8 cellular contexts compared by ENCODE assay signal in genomic region chr1:157992031-157992568, GRCh38. TPM values are rescaled to one million over a fixed set of nuclear protein-coding genes. Genes with fewer than 3 reads are reported as not detected.
DNase-seq lines count a peak whose midpoint lies in the region; ATAC-seq and TF ChIP-seq lines count a peak whose summit lies in the region.

No MANE protein-coding gene starts in this region.

- TF ChIP-seq CTCF in HFFc6 (IDR thresholded peaks at IDR 0.05), result peak; percentile 93

- H3K27ac Mint-ChIP-seq in HFFc6, result peak overlapping the region; percentile 0; the same call in 1 of the 2 replicates
- H3K27ac Mint-ChIP-seq in activated naive CD8-positive, alpha-beta T cell treated with anti-CD3 and anti-CD28 coated beads for 36 hours, result no peak overlapping the region

- DNase-seq in COLO829 (ENCODE audit: low spot score) (peak; percentile 72), HFFc6 (peak; percentile 62), left cardiac atrium (peak; percentile 78), putamen (ENCODE audit: low spot score) (peak; percentile 52)
- DNase-seq in activated naive CD8-positive, alpha-beta T cell treated with anti-CD3 and anti-CD28 coated beads for 36 hours, result peak; percentile 39

- H3K4me1 Mint-ChIP-seq in HFFc6 (ENCODE audit: low read depth), result peaks cover 63% of the 10 kb centered on the region
- peaks cover 6% of the 10 kb centered on the region for H3K4me1 Mint-ChIP-seq in activated naive CD8-positive, alpha-beta T cell treated with anti-CD3 and anti-CD28 coated beads for 36 hours

- peaks cover 8% of the 10 kb centered on the region for H3K27me3 Mint-ChIP-seq in HFFc6 (ENCODE audit: insufficient read depth)
- H3K27me3 Mint-ChIP-seq in activated naive CD8-positive, alpha-beta T cell treated with anti-CD3 and anti-CD28 coated beads for 36 hours, result peaks cover 51% of the 10 kb centered on the region

- peak; percentile 46 to 65 for ATAC-seq in left cardiac atrium
- no peak for ATAC-seq in HG02642 (IDR thresholded peaks at IDR 0.05; ENCODE audit: poor library complexity, unreplicated experiment)
- no peak for ATAC-seq in HG02970 (IDR thresholded peaks at IDR 0.05; ENCODE audit: low FRiP score, unreplicated experiment)

- intact Hi-C loops in left cardiac atrium (cut with DNase I), result loop anchor here (2.0 to 5.0 kb wide), 3 partner anchors 45 to 123 kb away; no protein-coding TSS in a partner anchor

- peaks cover 1% of the 10 kb centered on the region; the same call in 1 of the 2 replicates for H3K36me3 Mint-ChIP-seq in HFFc6 (ENCODE audit: low read depth)
- H3K36me3 Mint-ChIP-seq in activated naive CD8-positive, alpha-beta T cell treated with anti-CD3 and anti-CD28 coated beads for 36 hours, result peaks cover 1% of the 10 kb centered on the region

- H3K4me3 Mint-ChIP-seq in HFFc6, result peak overlapping the region; percentile 44
- H3K4me3 Mint-ChIP-seq in activated naive CD8-positive, alpha-beta T cell treated with anti-CD3 and anti-CD28 coated beads for 36 hours, result no peak overlapping the region

- H3K9me3 Mint-ChIP-seq in HFFc6, result no peaks in the 10 kb centered on the region
- H3K9me3 Mint-ChIP-seq in activated naive CD8-positive, alpha-beta T cell treated with anti-CD3 and anti-CD28 coated beads for 36 hours, result no peaks in the 10 kb centered on the region

TF ChIP-seq in PFSK-1, 5 proteins besides CTCF, POLR2A, EP300 and RAD21:
- TF ChIP-seq TAF1 (IDR thresholded peaks at IDR 0.05; ENCODE audit: borderline replicate concordance, insufficient read depth, low read length), result 0 out of 2 replicates have a peak, but pooled peaks have one; percentile 33
- no peak for TF ChIP-seq SIN3A (IDR thresholded peaks at IDR 0.05; ENCODE audit: borderline replicate concordance, insufficient read depth, low read length)
- TF ChIP-seq POLR2AphosphoS5 (IDR thresholded peaks at IDR 0.05; ENCODE audit: low read depth, low read length), result no peak

RNA-seq across cellular contexts. Expression of gene KIRREL1, which starts 1.3 kb away (rescaled TPM):
- 100 to 1,000 TPM in 5 of 6 experiments, 10 to 100 TPM in 1; 99.5 to 121 (median 107) TPM for total RNA-seq in HFFc6 (2021; fragmentation: NEBNext Ultra II Directional; extraction: Animal tissue kit (Norgen Biotek cat#: 25700))
- 22.7 TPM for polyA plus RNA-seq in PFSK-1 (2012; ENCODE audit: insufficient read length, low read depth)
- total RNA-seq in activated naive CD8-positive, alpha-beta T cell treated with anti-CD3 and anti-CD28 coated beads for 36 hours, result under 1 TPM; 0.10 to 0.16 TPM
- 10 to 100 TPM; 19.7 to 21.2 TPM for total RNA-seq in left cardiac atrium

Comparison
In these comparisons a context has a peak if more than half of its experiments do, and no peak if none do; other contexts are left out.
1. ATAC-seq: peak in left cardiac atrium (2 of 2); none in HG02642 (single experiment) and HG02970 (single experiment).
2. RNA of gene KIRREL1, which starts 1.3 kb away (total RNA-seq): 99.5 to 121 TPM in HFFc6 and 19.7 to 21.2 TPM in left cardiac atrium; 0.10 to 0.16 TPM in activated naive CD8-positive, alpha-beta T cell treated with anti-CD3 and anti-CD28 coated beads for 36 hours; every median in the first group is over 10 times any median in the second.
3. Peak in every context shown above with its lines, with median percentiles within 50 percentile points of each other: DNase-seq.